32 cellular contexts compared by ENCODE assay signal in the genomic region with DNA sequence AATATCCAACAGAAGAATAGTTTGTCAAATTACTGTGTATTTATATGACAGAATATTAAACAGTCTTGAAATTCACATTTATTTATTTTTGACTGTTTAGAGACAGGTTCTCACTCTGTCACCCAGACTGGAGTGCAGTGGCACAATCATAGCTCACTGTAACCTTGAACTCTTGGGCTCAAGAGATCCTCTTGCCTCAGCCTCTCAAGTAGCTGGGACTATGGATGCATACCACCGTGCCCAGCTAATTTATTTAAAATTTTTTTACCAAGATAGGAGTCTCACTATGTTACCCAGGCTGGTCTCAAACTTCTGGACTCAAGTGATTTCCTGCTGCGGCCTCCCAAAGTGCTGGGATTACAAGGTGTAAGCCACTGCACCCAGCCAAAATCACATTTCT. TPM values are rescaled to one million over a fixed set of nuclear protein-coding genes. Genes with fewer than 3 reads are reported as not detected.
DNase-seq lines count a peak whose midpoint lies in the region; ATAC-seq, FAIRE-seq and TF ChIP-seq lines count a peak whose summit lies in the region.
"Had no signal": no experiment of that assay in that cellular context is flagged by ENCODE, and none has a peak within 500 bp of the region (broad histone marks: within the 10 kb centered on the region; RNA-seq: fewer than 3 reads in every experiment).

No MANE protein-coding gene starts in this region.

- CTCF ChIA-PET in HepG2 (lab: Yijun Ruan, JAX; ENCODE audit: low intra/inter-chr PET ratio, low total read pairs), result no interaction called here

- no peak for TF ChIP-seq CTCF in HepG2 (CRISPR knock-in tag; IDR thresholded peaks at IDR 0.05)
- TF ChIP-seq CTCF in right lobe of liver (IDR thresholded peaks at IDR 0.05), result no peak
- TF ChIP-seq CTCF in ascending aorta (IDR thresholded peaks at IDR 0.05), result no peak
- no peak for TF ChIP-seq CTCF in thoracic aorta (IDR thresholded peaks at IDR 0.05)

- H3K27me3 ChIP-seq in HepG2 (ENCODE audit: control insufficient read depth in 1 of 2, insufficient read depth in 2 of 2, low read length in 2 of 2), result no peaks in the 10 kb centered on the region
- H3K27me3 ChIP-seq in right lobe of liver, result no peaks in the 10 kb centered on the region
- H3K27me3 ChIP-seq in ascending aorta, result no peaks in the 10 kb centered on the region
- no peaks in the 10 kb centered on the region for H3K27me3 ChIP-seq in thoracic aorta (replicated peaks; ENCODE audit: insufficient read depth)
- H3K27me3 ChIP-seq: BE2C; BLaER1; BLaER1 treated with 17β-estradiol and CSF1 and Interleukin-3, amounts not matched to agents 10 nM and 100 nM had no signal

- 81% methylated on average over 2 of the region's 2 CpGs for WGBS in HepG2 (ENCODE audit: low lambda C conversion rate)
- WGBS in right lobe of liver (ENCODE audit: insufficient coverage, low coverage, low lambda C conversion rate, missing lambda C conversion rate), result 88% methylated on average over 2 of the region's 2 CpGs

- H3K79me2 ChIP-seq in HepG2 (ENCODE audit: insufficient read depth, low read length), result peaks cover 38% of the 10 kb centered on the region

- TF ChIP-seq EP300 in HepG2 (IDR thresholded peaks at IDR 0.05; ENCODE audit: low read depth in 2 of 2, low read length in 2 of 2) (no peak), HepG2 (CRISPR knock-in tag; IDR thresholded peaks at IDR 0.05; ENCODE audit: borderline replicate concordance) (no peak)

- POLR2A ChIA-PET in HepG2 (lab: Yijun Ruan, JAX), result interaction anchor here (0.9 to 1.0 kb wide), 2 partner anchors 11 to 56 kb away, joined by 3 to 4 read pairs; no protein-coding TSS in a partner anchor

- H3K9me3 ChIP-seq in HepG2 (ENCODE audit: low read length), result no peaks in the 10 kb centered on the region
- H3K9me3 ChIP-seq in right lobe of liver, result no peaks in the 10 kb centered on the region
- no peaks in the 10 kb centered on the region for H3K9me3 ChIP-seq in ascending aorta
- H3K9me3 ChIP-seq in thoracic aorta, result no peaks in the 10 kb centered on the region
- H3K9me3 ChIP-seq: A549, BE2C had no signal

- H3K4me2 ChIP-seq in HepG2 (ENCODE audit: low read depth, low read length), result no peak overlapping the region
- H3K4me2 ChIP-seq: A549; BLaER1; BLaER1 treated with 17β-estradiol and CSF1 and Interleukin-3, amounts not matched to agents 10 nM and 100 nM had no signal

- H2AFZ ChIP-seq in HepG2 (ENCODE audit: low read length), result no peak overlapping the region

- no TSS peak for BruUV-seq in HepG2 (replicated peaks; lab: Mats Ljungman, UMichigan)

- in situ Hi-C loops in HepG2 (cut with HindIII; ENCODE audit: extremely low pct_ligation_motif_present, low pct_unique_long_range_greater_than_20kb), result no loop called here

- H3K4me3 ChIP-seq in HepG2 (replicated peaks in 1 of 3; ENCODE audit: insufficient read depth in 1 of 3, low read depth in 2 of 3, low read length in 3 of 3) (no peak overlapping the region), right lobe of liver (no peak overlapping the region), ascending aorta (no peak overlapping the region), thoracic aorta (no peak overlapping the region)
- H3K4me3 ChIP-seq: A549; BLaER1; BLaER1 treated with 17β-estradiol and CSF1 and Interleukin-3, amounts not matched to agents 10 nM and 100 nM had no signal

- peaks cover 13% of the 10 kb centered on the region for H4K20me1 ChIP-seq in HepG2 (ENCODE audit: insufficient read depth, low read length)
- H4K20me1 ChIP-seq: BLaER1; BLaER1 treated with 17β-estradiol and CSF1 and Interleukin-3, amounts not matched to agents 10 nM and 100 nM had no signal

- FAIRE-seq in HepG2 (lab: Jason Lieb, UNC), result no peak
- FAIRE-seq: A549, D721Med had no signal

- intact Hi-C loops in HepG2 (cut with micrococcal nuclease; ENCODE audit: unreplicated experiment) (loop anchor here (10.0 kb wide), 1 partner anchor 147 kb away; no protein-coding TSS in a partner anchor), right lobe of liver (cut with DNase I) (no loop called here), ascending aorta (cut with DNase I) (loop anchor here (2.0 kb wide), 1 partner anchor 95 kb away; no protein-coding TSS in a partner anchor)

- H3K36me3 ChIP-seq in HepG2 (replicated peaks in 1 of 2; ENCODE audit: control insufficient read depth in 1 of 2, insufficient read depth in 2 of 2, low read length in 2 of 2) (peaks cover 10 to 13% of the 10 kb centered on the region in 2 experiments; a peak in 4 of 5 replicates), right lobe of liver (no peaks in the 10 kb centered on the region), ascending aorta (peaks cover 4 to 9% of the 10 kb centered on the region in 2 donors), thoracic aorta (no peaks in the 10 kb centered on the region)
- H3K36me3 ChIP-seq: BE2C had no signal

- H3K27ac ChIP-seq in HepG2 (ENCODE audit: extremely low read length, insufficient read depth, low read length) (no peak overlapping the region), right lobe of liver (no peak overlapping the region), ascending aorta (peak overlapping the region; percentile 16 to 89), thoracic aorta (peak overlapping the region; percentile 35 to 38)
- H3K27ac ChIP-seq: 22Rv1; BLaER1; BLaER1 treated with 17β-estradiol and CSF1 and Interleukin-3, amounts not matched to agents 10 nM and 100 nM; C4-2B had no signal

- H3K4me1 ChIP-seq in HepG2 (ENCODE audit: insufficient read depth, low read length), result peaks cover 31% of the 10 kb centered on the region
- H3K4me1 ChIP-seq in right lobe of liver, result no peaks in the 10 kb centered on the region
- H3K4me1 ChIP-seq in ascending aorta, result peaks cover 13 to 22% of the 10 kb centered on the region in 2 donors
- H3K4me1 ChIP-seq in thoracic aorta (ENCODE audit: control insufficient read depth in 1 of 2, low read depth in 2 of 2), result peaks cover 20 to 69% of the 10 kb centered on the region in 2 donors
- H3K4me1 ChIP-seq: BLaER1 had no signal

- DNase-seq in HepG2 (ENCODE audit: low spot score) (no peak), right lobe of liver (no peak), ascending aorta (ENCODE audit: low spot score in 2 of 2) (no peak), thoracic aorta (ENCODE audit: low spot score) (no peak)
- DNase-seq in effector CD8-positive, alpha-beta T cell (lab: John Stamatoyannopoulos, UW), result no peak
- DNase-seq: 8988T; ACHN; AML-193; BE2C; C1 segment of cervical spinal cord; Caco-2; Calu3; CD4-positive, alpha-beta memory T cell; CD4-positive, alpha-beta T cell; CD4-positive, CD25-positive, alpha-beta regulatory T cell; CD8-positive, alpha-beta memory T cell; CD8-positive, alpha-beta T cell; COR-L47; DMS 273 treated with DMSO at 0.1 percent for 48 hours; DMS153; DMS53; DMS79; DMS79 treated with DMSO at 0.1 percent for 48 hours; DND-41; EL had no signal

- no peak overlapping the region for H3K9ac ChIP-seq in HepG2 (ENCODE audit: insufficient read depth, low read depth, low read length)
- H3K9ac ChIP-seq: BLaER1; BLaER1 treated with 17β-estradiol and CSF1 and Interleukin-3, amounts not matched to agents 10 nM and 100 nM had no signal

- no peak for TF ChIP-seq RAD21 in HepG2 (CRISPR knock-in tag; IDR thresholded peaks at IDR 0.05)

- TF ChIP-seq POLR2A in HepG2 (IDR thresholded peaks at IDR 0.05; ENCODE audit: insufficient read depth in 1 of 2, low read depth in 2 of 2, low read length in 2 of 2), result no peak
- TF ChIP-seq POLR2A in right lobe of liver (IDR thresholded peaks at IDR 0.05), result no peak

- no peak for ATAC-seq in HepG2
- ATAC-seq in right lobe of liver, result no peak
- no peak for ATAC-seq in thoracic aorta (ENCODE audit: insufficient number of reproducible peaks, low FRiP score, low read depth)
- ATAC-seq in GM19395 (IDR thresholded peaks at IDR 0.05; ENCODE audit: unreplicated experiment), result no peak
- ATAC-seq: A549; CD8-positive, alpha-beta T cell had no signal

TF ChIP-seq in HepG2, 621 proteins besides CTCF, POLR2A, EP300 and RAD21 (continues in another document):
- TF ChIP-seq ZSCAN25 (CRISPR knock-in tag; IDR thresholded peaks at IDR 0.05) (no peak), RARA (CRISPR knock-in tag; IDR thresholded peaks at IDR 0.05) (0 out of 2 replicates have a peak, but pooled peaks have one; percentile 33)
- TF ChIP-seq, protein P1, sequence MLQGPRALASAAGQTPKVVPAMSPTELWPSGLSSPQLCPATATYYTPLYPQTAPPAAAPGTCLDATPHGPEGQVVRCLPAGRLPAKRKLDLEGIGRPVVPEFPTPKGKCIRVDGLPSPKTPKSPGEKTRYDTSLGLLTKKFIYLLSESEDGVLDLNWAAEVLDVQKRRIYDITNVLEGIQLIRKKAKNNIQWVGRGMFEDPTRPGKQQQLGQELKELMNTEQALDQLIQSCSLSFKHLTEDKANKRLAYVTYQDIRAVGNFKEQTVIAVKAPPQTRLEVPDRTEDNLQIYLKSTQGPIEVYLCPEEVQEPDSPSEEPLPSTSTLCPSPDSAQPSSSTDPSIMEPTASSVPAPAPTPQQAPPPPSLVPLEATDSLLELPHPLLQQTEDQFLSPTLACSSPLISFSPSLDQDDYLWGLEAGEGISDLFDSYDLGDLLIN (CRISPR knock-in tag; IDR thresholded peaks at IDR 0.05; ENCODE audit: borderline replicate concordance), result no peak

RNA-seq across cellular contexts. Expression of a gene that starts 57.4 kb away (rescaled TPM):
- 23.3 and 34.3 TPM in 2 replicates for total RNA-seq in HepG2 (2016; rRNA removed; fragmentation: Illumina TruSeq; extraction: Trizol)
- 7.4 and 10.8 TPM in 2 replicates for total RNA-seq in HepG2 (2016; cell fraction: cytosol; rRNA removed; fragmentation: Illumina TruSeq; extraction: Trizol; ENCODE audit: low read depth)
- 20.1 and 34.4 TPM in 2 replicates for total RNA-seq in HepG2 (2016; cell fraction: insoluble cytoplasmic fraction; rRNA removed; fragmentation: Illumina TruSeq; extraction: Trizol)
- 11.6 and 15.7 TPM in 2 replicates for total RNA-seq in HepG2 (2016; cell fraction: membrane; rRNA removed; fragmentation: Illumina TruSeq; extraction: Trizol)
- 37.4 and 38.1 TPM in 2 replicates for total RNA-seq in HepG2 (2016; cell fraction: nucleus; rRNA removed; fragmentation: Illumina TruSeq; extraction: Trizol)
- 32.3 and 34.6 TPM in 2 replicates for polyA plus RNA-seq in HepG2 (2011; rRNA removed)
- 24.8 and 25.8 TPM in 2 replicates for polyA plus RNA-seq in HepG2 (2011; cell fraction: cytosol; rRNA removed)
- 114 and 118 TPM in 2 replicates for polyA plus RNA-seq in HepG2 (2011; cell fraction: nucleus; rRNA removed)
- 38.7 and 42.0 TPM in 2 replicates for polyA plus RNA-seq in HepG2 (2012)
- polyA plus RNA-seq in HepG2 (2016; cell fraction: cytosol; fragmentation: Illumina TruSeq; extraction: Trizol; ENCODE audit: low read depth), result 3.0 and 3.7 TPM in 2 replicates
- polyA plus RNA-seq in HepG2 (2016; cell fraction: insoluble cytoplasmic fraction; fragmentation: Illumina TruSeq; extraction: Trizol; ENCODE audit: low read depth), result 19.3 and 24.8 TPM in 2 replicates
- polyA plus RNA-seq in HepG2 (2016; cell fraction: membrane; fragmentation: Illumina TruSeq; extraction: Trizol; ENCODE audit: low read depth), result 8.1 TPM in 2 replicates
- polyA plus RNA-seq in HepG2 (2016; cell fraction: nucleus; fragmentation: Illumina TruSeq; extraction: Trizol; ENCODE audit: insufficient read depth, low read depth), result 90.8 and 96.3 TPM in 2 replicates
- 1.7 and 32.6 TPM in 2 replicates for polyA minus RNA-seq in HepG2 (2011; rRNA and poly(A)+ RNA removed; ENCODE audit: low replicate concordance)
- polyA minus RNA-seq in HepG2 (2011; cell fraction: cytosol; rRNA and poly(A)+ RNA removed), result 6.9 and 8.0 TPM in 2 replicates
- 46.9 and 49.6 TPM in 2 replicates for polyA minus RNA-seq in HepG2 (2011; cell fraction: nucleus; rRNA and poly(A)+ RNA removed)
- total RNA-seq in right lobe of liver, result 10 to 100 TPM in 1 of 6 experiments, 1 to 10 TPM in 5; 3.6 to 16.0 (median 7.1) TPM
- total RNA-seq in ascending aorta, result 18.0 TPM
- 10 to 100 TPM; 20.3 to 35.6 TPM for total RNA-seq in thoracic aorta

Comparison
In these comparisons a context has a peak if more than half of its experiments do, and no peak if none do; other contexts are left out.
1. intact Hi-C loops: an anchor here in HepG2 (10.0 kb wide) and ascending aorta (2.0 kb wide); none called in right lobe of liver.
2. H3K27ac ChIP-seq: peak in ascending aorta (2 of 2) and thoracic aorta (2 of 2); none in HepG2 (single experiment) and right lobe of liver (0 of 3).